16 cellular contexts compared by ENCODE assay signal in the genomic region with DNA sequence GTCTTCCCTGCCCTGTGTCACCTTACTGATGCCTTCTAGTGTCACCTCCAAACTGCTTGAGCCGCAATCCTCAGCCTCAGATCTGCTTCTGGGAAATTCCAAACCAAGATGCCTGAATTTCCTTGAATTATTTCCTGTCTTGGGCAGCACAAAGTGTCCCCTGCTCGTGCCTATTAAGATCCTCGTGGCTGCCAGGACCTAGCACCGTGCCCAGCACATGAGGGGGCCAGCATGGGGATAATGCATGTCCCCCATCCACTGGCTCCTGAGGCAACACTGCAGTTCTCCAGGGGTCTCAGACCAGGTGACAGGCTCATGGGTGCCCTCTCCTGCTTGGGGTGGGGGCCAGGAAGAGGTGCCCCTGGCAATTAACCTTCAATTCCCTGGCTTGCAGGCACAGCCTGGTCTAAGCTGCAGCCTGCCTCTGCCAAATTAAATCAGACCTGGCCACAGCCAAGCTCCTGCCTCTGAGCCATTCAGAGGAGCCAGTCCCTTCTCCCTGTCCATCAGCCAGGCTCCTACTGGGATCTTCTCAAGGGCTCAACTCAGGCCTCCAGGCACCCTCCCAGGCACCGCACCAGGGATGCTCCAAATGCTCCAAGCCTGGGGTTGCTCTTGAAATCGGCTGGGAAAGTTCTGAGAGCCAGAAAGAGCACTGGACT.
"Had no signal": no experiment of that assay in that cellular context is flagged by ENCODE, and none has a peak within 500 bp of the region (broad histone marks: within the 10 kb centered on the region; RNA-seq: fewer than 3 reads in every experiment).

No MANE protein-coding gene starts in this region.

- H3K27me3 Mint-ChIP-seq: activated B cell treated with CpG ODN at 0.5 μM for 24 hours; activated CD4-positive, alpha-beta T cell treated with anti-CD3 and anti-CD28 coated beads, Interleukin-2, amount 10 ng/mL, durations not matched to agents 7 days and 5 days had no signal

- H3K9me3 ChIP-seq: gastrocnemius medialis, pancreas, suprapubic skin had no signal

- H3K27ac ChIP-seq: coronary artery, gastrocnemius medialis, pancreas, suprapubic skin had no signal

- H3K27me3 ChIP-seq: gastrocnemius medialis, pancreas, suprapubic skin had no signal

- H3K9me3 Mint-ChIP-seq: activated B cell treated with CpG ODN at 0.5 μM for 24 hours; activated CD4-positive, alpha-beta T cell treated with anti-CD3 and anti-CD28 coated beads, Interleukin-2, amount 10 ng/mL, durations not matched to agents 7 days and 5 days; activated naive CD4-positive, alpha-beta T cell treated with anti-CD3 and anti-CD28 coated beads, Interleukin-2, amount 50 U/mL, for 72 hours; nephron had no signal

- H3K36me3 Mint-ChIP-seq: activated naive CD4-positive, alpha-beta T cell treated with anti-CD3 and anti-CD28 coated beads, Interleukin-2, amount 50 U/mL, for 72 hours had no signal

- H3K4me3 ChIP-seq: coronary artery, gastrocnemius medialis, pancreas, suprapubic skin had no signal

- FAIRE-seq: pancreas had no signal

- ATAC-seq: activated naive CD4-positive, alpha-beta T cell treated with anti-CD3 and anti-CD28 coated beads, Interleukin-2, amount 50 U/mL, for 72 hours; gastrocnemius medialis; pancreas had no signal

- DNase-seq: activated B cell treated with CpG ODN at 0.5 μM for 24 hours; activated CD4-positive, alpha-beta T cell treated with anti-CD3 and anti-CD28 coated beads, Interleukin-2, amount 10 ng/mL, durations not matched to agents 7 days and 5 days; activated T-cell treated with anti-CD3 and anti-CD28 coated beads, Interleukin-2, amount 50 U/mL, for 1 hour; effector CD8-positive, alpha-beta T cell; gastrocnemius medialis; islet precursor cell; left ventricle myocardium superior; mesendoderm; stimulated activated CD4-positive, alpha-beta T cell treated with anti-CD3 and anti-CD28 coated beads, Interleukin-2, amount 100 ng/mL, for 48 hours; stimulated activated naive CD4-positive, alpha-beta T cell treated with Interleukin-2 at 50 U/mL for 16 hours; T-helper 1 cell had no signal

- H3K4me1 ChIP-seq: gastrocnemius medialis, pancreas had no signal

- H3K27ac Mint-ChIP-seq: activated B cell treated with CpG ODN at 0.5 μM for 24 hours; activated CD4-positive, alpha-beta T cell treated with anti-CD3 and anti-CD28 coated beads, Interleukin-2, amount 10 ng/mL, durations not matched to agents 7 days and 5 days; activated naive CD4-positive, alpha-beta T cell treated with anti-CD3 and anti-CD28 coated beads, Interleukin-2, amount 50 U/mL, for 72 hours; nephron had no signal

- H3K4me1 Mint-ChIP-seq: activated B cell treated with CpG ODN at 0.5 μM for 24 hours had no signal

- H3K4me3 Mint-ChIP-seq: activated B cell treated with CpG ODN at 0.5 μM for 24 hours; activated CD4-positive, alpha-beta T cell treated with anti-CD3 and anti-CD28 coated beads, Interleukin-2, amount 10 ng/mL, durations not matched to agents 7 days and 5 days; nephron had no signal

- H3K36me3 ChIP-seq: gastrocnemius medialis, pancreas, suprapubic skin had no signal
